12 cellular contexts compared by ENCODE assay signal in genomic region chr19:928471-929259, GRCh38. TPM values are rescaled to one million over a fixed set of nuclear protein-coding genes. Genes with fewer than 3 reads are reported as not detected.
DNase-seq lines count a peak whose midpoint lies in the region; ATAC-seq, FAIRE-seq and TF ChIP-seq lines count a peak whose summit lies in the region.
"Had no signal": no experiment of that assay in that cellular context is flagged by ENCODE, and none has a peak within 500 bp of the region (broad histone marks: within the 10 kb centered on the region; RNA-seq: fewer than 3 reads in every experiment).

No MANE protein-coding gene starts in this region.

- peak overlapping the region in 1 of 3 experiments; percentile 51 for H3K27ac Mint-ChIP-seq in nephron

- H3K9me3 ChIP-seq in BLaER1 treated with 17β-estradiol and CSF1 and Interleukin-3, amounts not matched to agents 10 nM and 100 nM (replicated peaks in 1 of 11), result no peaks in the 10 kb centered on the region
- H3K9me3 ChIP-seq in IMR-90 (ENCODE audit: control insufficient read depth, insufficient read depth, low read length) (no peaks in the 10 kb centered on the region), H1 (ENCODE audit: insufficient read depth in 2 of 2, low read depth in 1 of 2, low read length in 1 of 2) (no peaks in the 10 kb centered on the region), prostate gland (no peaks in the 10 kb centered on the region)

- peaks cover 1% of the 10 kb centered on the region for H3K4me1 Mint-ChIP-seq in nephron

- H2BK120ac ChIP-seq in IMR-90 (ENCODE audit: low read depth, low read length), result no peak overlapping the region
- no peak overlapping the region for H2BK120ac ChIP-seq in H1 (replicated peaks; ENCODE audit: low read depth, low read length)

- dilution Hi-C loops in IMR-90 (cut with HindIII; ENCODE audit: low sequenced_read_pairs, unreplicated experiment), result no loop called here

- H2AK9ac ChIP-seq in IMR-90 (replicated peaks; ENCODE audit: low read depth, low read length, poor library complexity), result peak overlapping the region; percentile 77

- H3K36me3 ChIP-seq in BLaER1 treated with 17β-estradiol and CSF1 and Interleukin-3, amounts not matched to agents 10 nM and 100 nM, result peaks cover 13 to 53% (median 35%) of the 10 kb centered on the region in 11 experiments; a peak in 20 of 22 replicates
- H3K36me3 ChIP-seq in IMR-90 (ENCODE audit: control insufficient read depth, insufficient read depth, low read length) (peaks cover 35% of the 10 kb centered on the region), H1 (ENCODE audit: control insufficient read depth in 2 of 4, insufficient read depth in 4 of 4, low read length in 3 of 4) (peaks cover 0 to 15% (median 8%) of the 10 kb centered on the region in 4 experiments; a peak in 3 of 8 replicates), prostate gland (no peaks in the 10 kb centered on the region)

- no TSS peak for BruUV-seq in IMR-90 (replicated peaks; lab: Mats Ljungman, UMichigan)

- no peak overlapping the region for H4K91ac ChIP-seq in IMR-90 (ENCODE audit: insufficient read depth, low read depth, low read length)
- H4K91ac ChIP-seq in H1 (replicated peaks; ENCODE audit: insufficient read length, low read length), result no peak overlapping the region

- TF ChIP-seq POLR2A in IMR-90 (IDR thresholded peaks at IDR 0.05; ENCODE audit: low read depth, low read length), result no peak
- TF ChIP-seq POLR2A in H1 (IDR thresholded peaks at IDR 0.05; ENCODE audit: control extremely low read depth in 1 of 2, low read depth in 2 of 2, low read length in 2 of 2), result no peak
- TF ChIP-seq POLR2A in prostate gland (IDR thresholded peaks at IDR 0.05), result no peak

- H3K4ac ChIP-seq in IMR-90 (ENCODE audit: low read depth, low read length), result no peak overlapping the region
- no peak overlapping the region for H3K4ac ChIP-seq in H1 (replicated peaks; ENCODE audit: insufficient read length, low read depth, low read length)

- no peak for FAIRE-seq in H1 (lab: Jason Lieb, UNC)

- peak overlapping the region in 8 of 11 experiments; percentile 91 to 98 (median 96); a peak in 14 of 22 replicates for H3K27ac ChIP-seq in BLaER1 treated with 17β-estradiol and CSF1 and Interleukin-3, amounts not matched to agents 10 nM and 100 nM
- H3K27ac ChIP-seq in IMR-90 (ENCODE audit: insufficient read depth, low read length) (no peak overlapping the region; the same call in 1 of the 2 replicates), H1 (ENCODE audit: low read depth, low read length) (no peak overlapping the region), prostate gland (peak overlapping the region in 1 of 2 donors; percentile 87)

- H3K9ac ChIP-seq in BLaER1 treated with 17β-estradiol and CSF1 and Interleukin-3, amounts not matched to agents 10 nM and 100 nM, result peak overlapping the region in 9 of 11 experiments; percentile 92 to 99 (median 96); a peak in 12 of 22 replicates
- H3K9ac ChIP-seq in IMR-90 (ENCODE audit: low read depth, low read length), result no peak overlapping the region
- H3K9ac ChIP-seq in H1 (replicated peaks in 1 of 4; ENCODE audit: extremely low read depth in 1 of 4, low read depth in 3 of 4, low read length in 3 of 4), result no peak overlapping the region

- H3K18ac ChIP-seq in IMR-90 (ENCODE audit: low read depth, low read length) (no peak overlapping the region), H1 (ENCODE audit: extremely low read depth, low read length) (no peak overlapping the region)

- in situ Hi-C loops in IMR-90 (cut with MboI; ENCODE audit: low sequenced_read_pairs), result no loop called here

- H2AK5ac ChIP-seq in IMR-90 (ENCODE audit: low read depth, low read length) (peak overlapping the region; percentile 67; the same call in 1 of the 2 replicates), H1 (ENCODE audit: low read depth, low read length) (no peak overlapping the region)

- H3K23ac ChIP-seq in IMR-90 (ENCODE audit: low read depth, low read length) (no peak overlapping the region), H1 (ENCODE audit: insufficient read length) (no peak overlapping the region)

- H3K9me3 Mint-ChIP-seq in nephron, result no peaks in the 10 kb centered on the region
- H3K9me3 Mint-ChIP-seq: naive thymus-derived CD8-positive, alpha-beta T cell had no signal

- TF ChIP-seq CTCF in IMR-90 (conservative IDR thresholded peaks at IDR 0.05; ENCODE audit: low read depth, low read length) (no peak), H1 (IDR thresholded peaks at IDR 0.05; ENCODE audit: control extremely low read depth in 1 of 3, insufficient read depth in 1 of 3, low read depth in 1 of 3, low read length in 3 of 3) (no peak), nephron (IDR thresholded peaks at IDR 0.05; ENCODE audit: unreplicated experiment in 3 of 3) (no peak), prostate gland (IDR thresholded peaks at IDR 0.05) (no peak)

- peaks cover 50 to 64% (median 55%) of the 10 kb centered on the region in 10 experiments for H3K4me1 ChIP-seq in BLaER1 treated with 17β-estradiol and CSF1 and Interleukin-3, amounts not matched to agents 10 nM and 100 nM
- peaks cover 18% of the 10 kb centered on the region for H3K4me1 ChIP-seq in IMR-90 (ENCODE audit: control insufficient read depth, insufficient read depth, low read length)
- peaks cover 2 to 22% (median 10%) of the 10 kb centered on the region in 4 experiments for H3K4me1 ChIP-seq in H1 (replicated peaks in 1 of 4; ENCODE audit: control insufficient read depth in 3 of 4, insufficient read depth in 4 of 4, low read length in 3 of 4)
- peaks cover 14% of the 10 kb centered on the region for H3K4me1 ChIP-seq in prostate gland (replicated peaks)

- peaks cover 0 to 35% of the 10 kb centered on the region in 2 experiments; a peak in 3 of 4 replicates for H3K79me2 ChIP-seq in H1 (ENCODE audit: control insufficient read depth in 1 of 2, insufficient read depth in 2 of 2, low read length in 2 of 2)

- H4K8ac ChIP-seq in IMR-90 (ENCODE audit: low read depth in 2 of 2, low read length in 2 of 2) (no peak overlapping the region), H1 (ENCODE audit: extremely low read depth, insufficient read depth, low read length) (peak overlapping the region; percentile 9)

- H3K14ac ChIP-seq in IMR-90 (replicated peaks; ENCODE audit: low read depth, low read length), result no peak overlapping the region
- H3K14ac ChIP-seq in H1 (ENCODE audit: insufficient read length), result peak overlapping the region; percentile 43

- H2AFZ ChIP-seq in IMR-90 (replicated peaks; ENCODE audit: low read length, poor library complexity) (peak overlapping the region; percentile 49), H1 (ENCODE audit: low read length) (no peak overlapping the region)

- H4K20me1 ChIP-seq in BLaER1 treated with 17β-estradiol and CSF1 and Interleukin-3, amounts not matched to agents 10 nM and 100 nM, result peaks cover 32 to 55% (median 49%) of the 10 kb centered on the region in 11 experiments; a peak in 21 of 22 replicates
- peaks cover 15% of the 10 kb centered on the region for H4K20me1 ChIP-seq in IMR-90 (ENCODE audit: insufficient read depth, low read length)
- H4K20me1 ChIP-seq in H1 (replicated peaks in 1 of 2; ENCODE audit: control insufficient read depth in 1 of 2, insufficient read depth in 2 of 2, low read length in 2 of 2), result peaks cover 0 to 8% of the 10 kb centered on the region in 2 experiments

- TF ChIP-seq RAD21 in IMR-90 (IDR thresholded peaks at IDR 0.05; ENCODE audit: low read length), result no peak
- TF ChIP-seq RAD21 in H1 (IDR thresholded peaks at IDR 0.05 in 1 of 2, conservative IDR thresholded peaks at IDR 0.05 in 1 of 2; ENCODE audit: low read depth in 2 of 2, low read length in 2 of 2), result no peak

- H3K79me1 ChIP-seq in IMR-90 (ENCODE audit: low read depth in 1 of 2, low read length in 2 of 2), result peaks cover 8 to 50% of the 10 kb centered on the region in 2 experiments
- peaks cover 6% of the 10 kb centered on the region; the same call in 1 of the 2 replicates for H3K79me1 ChIP-seq in H1 (ENCODE audit: low read depth, low read length)

- H2BK20ac ChIP-seq in IMR-90 (ENCODE audit: low read depth, low read length) (no peak overlapping the region), H1 (ENCODE audit: low read length) (no peak overlapping the region)

- no peak for ATAC-seq in IMR-90 (ENCODE audit: low read depth)
- no peak for ATAC-seq in GM21526 (IDR thresholded peaks at IDR 0.05; ENCODE audit: low FRiP score, unreplicated experiment)
- no peak for ATAC-seq in HG03175 (IDR thresholded peaks at IDR 0.05; ENCODE audit: unreplicated experiment)
- ATAC-seq: activated CD4-positive, CD25-positive, alpha-beta regulatory T cell treated with anti-CD3 and anti-CD28 coated beads, Interleukin-2, amount 50 U/mL, for 24 hours; naive thymus-derived CD8-positive, alpha-beta T cell had no signal

- no peak overlapping the region for H2BK12ac ChIP-seq in H1 (ENCODE audit: low read depth, low read length)

- peaks cover 18% of the 10 kb centered on the region for H3K36me3 Mint-ChIP-seq in nephron (ENCODE audit: low read depth)
- H3K36me3 Mint-ChIP-seq: naive thymus-derived CD8-positive, alpha-beta T cell had no signal

- DNase-seq in IMR-90 (no peak), H1 (ENCODE audit: low read depth in 1 of 2, low spot score in 2 of 2) (no peak), NCI-H2081 treated with DMSO at 0.1 percent for 48 hours (lab: John Stamatoyannopoulos, UW) (no peak), prostate gland (ENCODE audit: low spot score) (no peak)
- DNase-seq: activated effector memory CD4-positive, alpha-beta T cell treated with anti-CD3 and anti-CD28 coated beads, Interleukin-2, amount 50 U/mL, for 16 hours; COR-L47; naive thymus-derived CD8-positive, alpha-beta T cell had no signal

- POLR2A ChIA-PET in IMR-90 (lab: Charles Lee; ENCODE audit: unreplicated experiment), result no interaction called here
- POLR2A ChIA-PET in H1 (lab: Charles Lee; ENCODE audit: partially characterized antibody), result interaction anchor here (0.6 to 1.2 kb wide), 7 partner anchors 20 to 65 kb away, joined by 3 to 6 read pairs (median 3); no protein-coding TSS in a partner anchor

- H3K4me3 Mint-ChIP-seq in nephron, result peak overlapping the region; percentile 89 to 97 (median 92)

- TF ChIP-seq EP300 in H1 (IDR thresholded peaks at IDR 0.05; ENCODE audit: borderline replicate concordance in 1 of 2, low read depth in 2 of 2, low read length in 2 of 2), result no peak

- H2BK5ac ChIP-seq in IMR-90 (ENCODE audit: low read depth, low read length, poor library complexity, severe bottlenecking), result no peak overlapping the region
- 0 out of 2 replicates have a peak overlapping the region, but pooled peaks have one; percentile 18 for H2BK5ac ChIP-seq in H1 (ENCODE audit: low read depth, low read length)

- no peaks in the 10 kb centered on the region for H3K27me3 Mint-ChIP-seq in nephron (ENCODE audit: low read depth)
- H3K27me3 Mint-ChIP-seq: naive thymus-derived CD8-positive, alpha-beta T cell had no signal

- H3K27me3 ChIP-seq in BLaER1 treated with 17β-estradiol and CSF1 and Interleukin-3, amounts not matched to agents 10 nM and 100 nM, result 0 out of 22 replicates have a peak, but pooled peaks cover 0 to 3% (median 0%) of the 10 kb centered on the region in 11 experiments
- H3K27me3 ChIP-seq in IMR-90 (ENCODE audit: control insufficient read depth, insufficient read depth, low read length), result no peaks in the 10 kb centered on the region
- peaks cover 0 to 4% (median 0%) of the 10 kb centered on the region in 4 experiments; a peak in 1 of 7 replicates for H3K27me3 ChIP-seq in H1 (replicated peaks in 1 of 4; ENCODE audit: control insufficient read depth in 3 of 4, extremely low read depth in 1 of 4, insufficient read depth in 3 of 4, low read length in 3 of 4)
- no peaks in the 10 kb centered on the region for H3K27me3 ChIP-seq in prostate gland (replicated peaks; ENCODE audit: insufficient read depth)

- peak overlapping the region in 5 of 10 experiments; percentile 89 to 100 (median 100); a peak in 6 of 20 replicates for H3K4me3 ChIP-seq in BLaER1 treated with 17β-estradiol and CSF1 and Interleukin-3, amounts not matched to agents 10 nM and 100 nM
- H3K4me3 ChIP-seq in IMR-90 (ENCODE audit: insufficient read depth, low read depth, low read length), result no peak overlapping the region
- no peak overlapping the region for H3K4me3 ChIP-seq in H1 (ENCODE audit: extremely low read depth in 1 of 4, insufficient read depth in 2 of 4, low read depth in 3 of 4, low read length in 4 of 4)
- no peak overlapping the region for H3K4me3 ChIP-seq in prostate gland

- H3K23me2 ChIP-seq in H1 (ENCODE audit: low read depth, low read length), result peaks cover 6% of the 10 kb centered on the region

- H3K56ac ChIP-seq in IMR-90 (ENCODE audit: extremely low read depth, insufficient read depth, low read length) (no peak overlapping the region), H1 (replicated peaks; ENCODE audit: insufficient read length, low read depth, low read length) (no peak overlapping the region)

- no CpG with 5 or more reads among the region's 18 CpGs for WGBS in IMR-90 (ENCODE audit: extremely low coverage in 2 of 2, insufficient read length in 1 of 2), 2 experiments
- 89% methylated on average over 17 of the region's 18 CpGs; no CpG with 5 or more reads in 1 of the 2 experiments for WGBS in H1 (ENCODE audit: extremely low coverage in 1 of 2, insufficient coverage in 1 of 2, insufficient read length in 1 of 2, insufficient replicate concordance in 2 of 2, low coverage in 1 of 2, low lambda C conversion rate in 2 of 2, missing lambda C conversion rate in 1 of 2), 2 experiments
- WGBS in prostate gland, result 81% methylated on average over 16 of the region's 18 CpGs

- no peak overlapping the region for H2BK15ac ChIP-seq in IMR-90 (ENCODE audit: low read depth, low read length)
- H2BK15ac ChIP-seq in H1 (ENCODE audit: low read length), result 0 out of 2 replicates have a peak overlapping the region, but pooled peaks have one; percentile 36

- no peaks in the 10 kb centered on the region; the same call in 1 of the 2 replicates for H3K9me1 ChIP-seq in IMR-90 (ENCODE audit: insufficient read depth, low read length)

- intact Hi-C loops in IMR-90 (cut with micrococcal nuclease), result no loop called here
- intact Hi-C loops in prostate gland (cut with DNase I), result no loop called here

- H4K5ac ChIP-seq in IMR-90 (ENCODE audit: low read depth, low read length) (no peak overlapping the region), H1 (ENCODE audit: insufficient read length, low read depth, low read length) (no peak overlapping the region)

- CTCF ChIA-PET in IMR-90 (lab: Yijun Ruan, JAX) (interaction anchor here (0.6 kb wide), 1 partner anchor 472 kb away, joined by 3 read pairs; no protein-coding TSS in a partner anchor), H1 (lab: Charles Lee; ENCODE audit: partially characterized antibody) (interaction anchor here (1.1 to 1.5 kb wide), 3 partner anchors 42 to 55 kb away, joined by 3 to 5 read pairs (median 4); partner anchors contain the start of gene WDR18)

- H3K4me2 ChIP-seq in BLaER1 treated with 17β-estradiol and CSF1 and Interleukin-3, amounts not matched to agents 10 nM and 100 nM, result peak overlapping the region; percentile 89 to 97 (median 94); a peak in 21 of 22 replicates
- H3K4me2 ChIP-seq in IMR-90 (ENCODE audit: low read depth, low read length) (peak overlapping the region; percentile 7; the same call in 1 of the 2 replicates), H1 (ENCODE audit: insufficient read depth in 1 of 2, low read depth in 2 of 2, low read length in 2 of 2) (no peak overlapping the region)

RNA-seq across cellular contexts. Expression of gene ARID3A, which starts 2.8 kb away (rescaled TPM):
- 16.0 and 16.7 TPM in 2 replicates for total RNA-seq in IMR-90 (2012; rRNA removed)
- polyA plus RNA-seq in IMR-90 (2012; rRNA removed), result 23.1 and 29.4 TPM in 2 replicates
- 11.4 and 20.8 TPM in 2 replicates for polyA plus RNA-seq in IMR-90 (2012; cell fraction: cytosol; rRNA removed)
- 47.6 and 91.2 TPM in 2 replicates for polyA plus RNA-seq in IMR-90 (2012; cell fraction: nucleus; rRNA removed; ENCODE audit: low replicate concordance)
- total RNA-seq in H1 (2021; fragmentation: NEBNext Ultra II Directional; extraction: Animal tissue kit (Norgen Biotek cat#: 25700)), result 77.4 and 78.4 TPM in 2 replicates
- polyA plus RNA-seq in H1 (2011; rRNA removed), result 40.5 and 59.3 TPM in 2 replicates
- 36.7 TPM for polyA plus RNA-seq in H1 (2011; cell fraction: cytosol; rRNA removed)
- polyA plus RNA-seq in H1 (2011; cell fraction: nucleus; rRNA removed), result 81.3 TPM
- polyA plus RNA-seq in H1 (2012, experiment 1 of 2), result 54.1 to 64.5 TPM (median 58.9 TPM) in 4 replicates
- polyA plus RNA-seq in H1 (2012, experiment 2 of 2), result 42.7 TPM
- 56.0 TPM for polyA plus RNA-seq in H1 (2013, experiment 1 of 2)
- 52.3 TPM for polyA plus RNA-seq in H1 (2013, experiment 2 of 2)
- polyA minus RNA-seq in H1 (2011; rRNA and poly(A)+ RNA removed), result 69.0 and 86.2 TPM in 2 replicates
- 101 TPM for polyA minus RNA-seq in H1 (2011; cell fraction: cytosol; rRNA and poly(A)+ RNA removed)
- 66.4 TPM for polyA minus RNA-seq in H1 (2011; cell fraction: nucleus; rRNA and poly(A)+ RNA removed)
- total RNA-seq in prostate gland, result 10 to 100 TPM in 1 of 2 donors, 1 to 10 TPM in 1; 3.8 to 18.7 TPM

RNA-seq across cellular contexts. Expression of gene KISS1R, which starts 11.5 kb away (rescaled TPM):
- total RNA-seq in IMR-90 (2012; rRNA removed) (not detected in 2 replicates), prostate gland (not detected)
- polyA plus RNA-seq in IMR-90 (2012; rRNA removed) (not detected in 2 replicates), H1 (2011; rRNA removed) (2.7 and 5.1 TPM in 2 replicates)
- 0.02 and 0.09 TPM in 2 replicates for polyA plus RNA-seq in IMR-90 (2012; cell fraction: cytosol; rRNA removed)
- 0.13 TPM in 1 of 2 replicates, not detected in the other for polyA plus RNA-seq in IMR-90 (2012; cell fraction: nucleus; rRNA removed; ENCODE audit: low replicate concordance)
- total RNA-seq in H1 (2021; fragmentation: NEBNext Ultra II Directional; extraction: Animal tissue kit (Norgen Biotek cat#: 25700)), result 2.3 and 2.6 TPM in 2 replicates
- polyA plus RNA-seq in H1 (2011; cell fraction: cytosol; rRNA removed), result 3.4 TPM
- 10.4 TPM for polyA plus RNA-seq in H1 (2011; cell fraction: nucleus; rRNA removed)
- 1.2 to 2.3 TPM (median 1.8 TPM) in 4 replicates for polyA plus RNA-seq in H1 (2012, experiment 1 of 2)
- 1.5 TPM for polyA plus RNA-seq in H1 (2012, experiment 2 of 2)
- 3.0 TPM for polyA plus RNA-seq in H1 (2013, experiment 1 of 2)
- polyA plus RNA-seq in H1 (2013, experiment 2 of 2), result 2.4 TPM
- 0.32 and 0.68 TPM in 2 replicates for polyA minus RNA-seq in H1 (2011; rRNA and poly(A)+ RNA removed)
- polyA minus RNA-seq in H1 (2011; cell fraction: cytosol; rRNA and poly(A)+ RNA removed), result 0.88 TPM
- polyA minus RNA-seq in H1 (2011; cell fraction: nucleus; rRNA and poly(A)+ RNA removed), result 0.80 TPM

RNA-seq across cellular contexts. Expression of gene R3HDM4, which starts 15.6 kb away (rescaled TPM):
- 8.9 and 9.0 TPM in 2 replicates for total RNA-seq in IMR-90 (2012; rRNA removed)
- polyA plus RNA-seq in IMR-90 (2012; rRNA removed), result 51.5 and 52.5 TPM in 2 replicates
- polyA plus RNA-seq in IMR-90 (2012; cell fraction: cytosol; rRNA removed), result 36.9 and 69.3 TPM in 2 replicates
- polyA plus RNA-seq in IMR-90 (2012; cell fraction: nucleus; rRNA removed; ENCODE audit: low replicate concordance), result 60.4 and 87.8 TPM in 2 replicates
- total RNA-seq in H1 (2021; fragmentation: NEBNext Ultra II Directional; extraction: Animal tissue kit (Norgen Biotek cat#: 25700)), result 76.1 and 76.8 TPM in 2 replicates
- 102 and 151 TPM in 2 replicates for polyA plus RNA-seq in H1 (2011; rRNA removed)
- 65.9 TPM for polyA plus RNA-seq in H1 (2011; cell fraction: cytosol; rRNA removed)
- 119 TPM for polyA plus RNA-seq in H1 (2011; cell fraction: nucleus; rRNA removed)
- polyA plus RNA-seq in H1 (2012, experiment 1 of 2), result 45.6 to 106 TPM (median 70.3 TPM) in 4 replicates
- polyA plus RNA-seq in H1 (2012, experiment 2 of 2), result 76.6 TPM
- 118 TPM for polyA plus RNA-seq in H1 (2013, experiment 1 of 2)
- polyA plus RNA-seq in H1 (2013, experiment 2 of 2), result 105 TPM
- 24.5 and 26.8 TPM in 2 replicates for polyA minus RNA-seq in H1 (2011; rRNA and poly(A)+ RNA removed)
- polyA minus RNA-seq in H1 (2011; cell fraction: cytosol; rRNA and poly(A)+ RNA removed), result 31.3 TPM
- 24.6 TPM for polyA minus RNA-seq in H1 (2011; cell fraction: nucleus; rRNA and poly(A)+ RNA removed)
- 10 to 100 TPM; 36.9 to 58.7 TPM for total RNA-seq in prostate gland

RNA-seq across cellular contexts. Expression of gene RNU6-9, which starts 35.4 kb away (rescaled TPM):
- total RNA-seq in IMR-90 (2012; rRNA removed) (not detected in 2 replicates), prostate gland (not detected)
- polyA plus RNA-seq in IMR-90 (2012; rRNA removed) (not detected in 2 replicates), H1 (2011; rRNA removed) (not detected in 2 replicates)
- not detected in 2 replicates for polyA plus RNA-seq in IMR-90 (2012; cell fraction: cytosol; rRNA removed)
- not detected in 2 replicates for polyA plus RNA-seq in IMR-90 (2012; cell fraction: nucleus; rRNA removed; ENCODE audit: low replicate concordance)
- total RNA-seq in H1 (2021; fragmentation: NEBNext Ultra II Directional; extraction: Animal tissue kit (Norgen Biotek cat#: 25700)), result not detected in 2 replicates
- not detected for polyA plus RNA-seq in H1 (2011; cell fraction: cytosol; rRNA removed)
- polyA plus RNA-seq in H1 (2011; cell fraction: nucleus; rRNA removed), result not detected
- polyA plus RNA-seq in H1 (2012, experiment 1 of 2), result not detected in 4 replicates
- polyA plus RNA-seq in H1 (2012, experiment 2 of 2), result not detected
- not detected for polyA plus RNA-seq in H1 (2013, experiment 1 of 2)
- polyA plus RNA-seq in H1 (2013, experiment 2 of 2), result not detected
- polyA minus RNA-seq in H1 (2011; rRNA and poly(A)+ RNA removed), result under 0.01 TPM in 1 of 2 replicates, not detected in the other
- not detected for polyA minus RNA-seq in H1 (2011; cell fraction: cytosol; rRNA and poly(A)+ RNA removed)
- not detected for polyA minus RNA-seq in H1 (2011; cell fraction: nucleus; rRNA and poly(A)+ RNA removed)
- total RNA-seq: naive thymus-derived CD8-positive, alpha-beta T cell had no signal
- polyA plus RNA-seq: naive thymus-derived CD8-positive, alpha-beta T cell had no signal

RNA-seq across cellular contexts. Expression of gene MED16, which starts 35.7 kb away (rescaled TPM):
- total RNA-seq in IMR-90 (2012; rRNA removed) (8.1 and 15.3 TPM in 2 replicates), prostate gland (100 to 1,000 TPM in 1 of 2 donors, 10 to 100 TPM in 1; 65.1 to 114 TPM)
- polyA plus RNA-seq in IMR-90 (2012; rRNA removed) (40.2 and 49.0 TPM in 2 replicates), H1 (2011; rRNA removed) (67.2 and 134 TPM in 2 replicates)
- polyA plus RNA-seq in IMR-90 (2012; cell fraction: cytosol; rRNA removed), result 38.6 and 59.2 TPM in 2 replicates
- polyA plus RNA-seq in IMR-90 (2012; cell fraction: nucleus; rRNA removed; ENCODE audit: low replicate concordance), result 38.3 and 110 TPM in 2 replicates
- 51.0 and 55.9 TPM in 2 replicates for total RNA-seq in H1 (2021; fragmentation: NEBNext Ultra II Directional; extraction: Animal tissue kit (Norgen Biotek cat#: 25700))
- polyA plus RNA-seq in H1 (2011; cell fraction: cytosol; rRNA removed), result 48.2 TPM
- polyA plus RNA-seq in H1 (2011; cell fraction: nucleus; rRNA removed), result 64.8 TPM
- 29.8 to 51.8 TPM (median 46.8 TPM) in 4 replicates for polyA plus RNA-seq in H1 (2012, experiment 1 of 2)
- polyA plus RNA-seq in H1 (2012, experiment 2 of 2), result 56.1 TPM
- 21.0 TPM for polyA plus RNA-seq in H1 (2013, experiment 1 of 2)
- 20.8 TPM for polyA plus RNA-seq in H1 (2013, experiment 2 of 2)
- 22.8 and 26.1 TPM in 2 replicates for polyA minus RNA-seq in H1 (2011; rRNA and poly(A)+ RNA removed)
- polyA minus RNA-seq in H1 (2011; cell fraction: cytosol; rRNA and poly(A)+ RNA removed), result 72.5 TPM
- polyA minus RNA-seq in H1 (2011; cell fraction: nucleus; rRNA and poly(A)+ RNA removed), result 38.6 TPM

Comparison
In these comparisons a context has a peak if more than half of its experiments do, and no peak if none do; other contexts are left out.
1. H3K27ac ChIP-seq: peak in BLaER1 treated with 17β-estradiol and CSF1 and Interleukin-3, amounts not matched to agents 10 nM and 100 nM (8 of 11); none in IMR-90 (single experiment) and H1 (single experiment).
2. H3K4me2 ChIP-seq: peak in BLaER1 treated with 17β-estradiol and CSF1 and Interleukin-3, amounts not matched to agents 10 nM and 100 nM (11 of 11) and IMR-90 (single experiment); none in H1 (0 of 2).
3. H3K9ac ChIP-seq: peak in BLaER1 treated with 17β-estradiol and CSF1 and Interleukin-3, amounts not matched to agents 10 nM and 100 nM (9 of 11); none in IMR-90 (single experiment) and H1 (0 of 4).